In genomic region chr12:115474525-115475353, GRCh38 we compare ENCODE assay signal across 22 cellular contexts.
"Had no signal": no experiment of that assay in that cellular context is flagged by ENCODE, and none has a peak within 500 bp of the region (broad histone marks: within the 10 kb centered on the region; RNA-seq: fewer than 3 reads in every experiment).

No MANE protein-coding gene starts in this region.

- H3K36me3 ChIP-seq: brain microvascular endothelial cell, neutrophil, tibial artery, vagina had no signal

- ATAC-seq: activated CD4-positive, CD25-positive, alpha-beta regulatory T cell treated with anti-CD3 and anti-CD28 coated beads, Interleukin-2, amount 50 U/mL, for 24 hours; natural killer cell treated with Interleukin-12 subunit alpha and Interleukin-12 subunit beta and Interleukin-15 and Interleukin-18, amount 100 ng/mL, for 72 hours had no signal

- H3K4me3 ChIP-seq: tibial artery, vagina had no signal

- DNase-seq: activated CD4-positive, alpha-beta T cell treated with anti-CD3 and anti-CD28 coated beads, Interleukin-2, amount 50 U/mL, for 1 hour; activated CD8-positive, alpha-beta memory T cell treated with anti-CD3 and anti-CD28 coated beads, Interleukin-2, amount 50 U/mL, for 4 hours; activated effector memory CD4-positive, alpha-beta T cell treated with anti-CD3 and anti-CD28 coated beads, Interleukin-2, amount 50 U/mL, for 16 hours; activated naive CD4-positive, alpha-beta T cell treated with anti-CD3 and anti-CD28 coated beads, Interleukin-2, amount 50 U/mL, for 16 hours; activated T-cell treated with anti-CD3 and anti-CD28 coated beads, Interleukin-2, amount 50 U/mL, for 48 hours; aorta; brain microvascular endothelial cell; cortex of kidney; effector CD4-positive, alpha-beta T cell; mesenchymal stem cell; posterior cingulate gyrus; retina; stimulated activated CD4-positive, alpha-beta T cell treated with anti-CD3 and anti-CD28 coated beads, Interleukin-2, amount 100 ng/mL, for 24 hours; stimulated activated naive CD4-positive, alpha-beta T cell treated with Interleukin-2 at 50 U/mL for 16 hours; substantia nigra; tibial artery had no signal

- H3K27ac ChIP-seq: brain microvascular endothelial cell, neutrophil, tibial artery, vagina had no signal

- H3K27me3 Mint-ChIP-seq: central memory CD8-positive, alpha-beta T cell; natural killer cell treated with Interleukin-12 subunit alpha and Interleukin-12 subunit beta and Interleukin-15 and Interleukin-18, amount 100 ng/mL, for 72 hours had no signal

- H3K27ac Mint-ChIP-seq: natural killer cell treated with Interleukin-12 subunit alpha and Interleukin-12 subunit beta and Interleukin-15 and Interleukin-18, amount 100 ng/mL, for 72 hours; T-helper 1 cell treated with Interleukin-12 subunit alpha and Interleukin-12 subunit beta and Interleukin-4 antibody, amounts not matched to agents 30 μg/mL and 1 μg/mL, for 36 hours had no signal

- H3K4me3 Mint-ChIP-seq: central memory CD8-positive, alpha-beta T cell; natural killer cell treated with Interleukin-12 subunit alpha and Interleukin-12 subunit beta and Interleukin-15 and Interleukin-18, amount 100 ng/mL, for 72 hours; T-helper 1 cell treated with Interleukin-12 subunit alpha and Interleukin-12 subunit beta and Interleukin-4 antibody, amounts not matched to agents 30 μg/mL and 1 μg/mL, for 36 hours had no signal

- H3K9me3 ChIP-seq: neutrophil, tibial artery, vagina had no signal

- H3K4me1 Mint-ChIP-seq: central memory CD8-positive, alpha-beta T cell had no signal

- H3K4me1 ChIP-seq: tibial artery had no signal

- H3K27me3 ChIP-seq: brain microvascular endothelial cell, neutrophil, tibial artery, vagina had no signal

- H3K36me3 Mint-ChIP-seq: natural killer cell treated with Interleukin-12 subunit alpha and Interleukin-12 subunit beta and Interleukin-15 and Interleukin-18, amount 100 ng/mL, for 72 hours had no signal
